In genomic region chr3:197858598-197858997, GRCh38 we compare ENCODE assay signal across 1 cellular context.
TF ChIP-seq lines count a peak whose summit lies in the region.

No MANE protein-coding gene starts in this region.

TF ChIP-seq in GM12878, 131 proteins besides CTCF, POLR2A, EP300 and RAD21 (continued from another document):
- TF ChIP-seq RELB (IDR thresholded peaks at IDR 0.05; ENCODE audit: low read depth) (no peak), TCF7 (IDR thresholded peaks at IDR 0.05; ENCODE audit: borderline replicate concordance) (no peak), RBBP5 (conservative IDR thresholded peaks at IDR 0.05) (no peak), NFYA (IDR thresholded peaks at IDR 0.05; ENCODE audit: borderline replicate concordance, low read depth, low read length) (no peak), FOXK2 (IDR thresholded peaks at IDR 0.05) (no peak), BHLHE40 (IDR thresholded peaks at IDR 0.05; ENCODE audit: borderline replicate concordance in 1 of 2, low read depth in 2 of 2, low read length in 1 of 2) (no peak), IRF3 (IDR thresholded peaks at IDR 0.05) (no peak)
